In the genomic region with DNA sequence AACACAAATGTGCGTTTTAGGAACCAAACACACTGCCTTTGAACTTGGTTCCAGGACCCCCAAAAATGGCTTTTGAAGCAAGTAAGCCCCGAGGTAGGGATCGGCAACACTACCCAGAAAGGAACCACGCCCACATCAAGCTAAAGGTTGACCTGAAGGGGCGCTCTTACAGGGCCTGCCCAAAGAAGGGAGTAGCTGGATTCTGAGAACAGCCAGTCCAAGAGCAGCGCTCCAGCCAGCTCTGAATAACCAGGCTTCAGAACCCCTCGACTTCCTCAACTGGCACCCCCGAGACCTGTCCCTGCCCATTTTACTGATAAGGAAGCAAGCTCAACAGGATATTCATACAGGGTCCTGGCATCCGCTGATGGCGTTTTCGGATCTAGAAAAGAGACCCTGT, we compare ENCODE assay signal across 1 cellular context.
TF ChIP-seq lines count a peak whose summit lies in the region.

No MANE protein-coding gene starts in this region.

TF ChIP-seq in GM23338, 12 proteins besides CTCF, POLR2A, EP300 and RAD21 (continued from another document):
- TF ChIP-seq POLR2AphosphoS5 (IDR thresholded peaks at IDR 0.05; ENCODE audit: low read depth): no peak
- TF ChIP-seq ETS1 (IDR thresholded peaks at IDR 0.05): no peak
- TF ChIP-seq NANOG (IDR thresholded peaks at IDR 0.05; ENCODE audit: borderline replicate concordance): no peak
- no peak for TF ChIP-seq ZNF462 (CRISPR knock-in tag; IDR thresholded peaks at IDR 0.05)
- no peak for TF ChIP-seq CREB1 (CRISPR knock-in tag; IDR thresholded peaks at IDR 0.05; ENCODE audit: low read depth)
- no peak for TF ChIP-seq EZH2 (IDR thresholded peaks at IDR 0.05; ENCODE audit: low read depth, unreplicated experiment)
- no peak for TF ChIP-seq STAT1 (IDR thresholded peaks at IDR 0.05; ENCODE audit: unreplicated experiment)
- no peak for TF ChIP-seq EZH2phosphoT487 (IDR thresholded peaks at IDR 0.05; ENCODE audit: unreplicated experiment)
